In the genomic region with DNA sequence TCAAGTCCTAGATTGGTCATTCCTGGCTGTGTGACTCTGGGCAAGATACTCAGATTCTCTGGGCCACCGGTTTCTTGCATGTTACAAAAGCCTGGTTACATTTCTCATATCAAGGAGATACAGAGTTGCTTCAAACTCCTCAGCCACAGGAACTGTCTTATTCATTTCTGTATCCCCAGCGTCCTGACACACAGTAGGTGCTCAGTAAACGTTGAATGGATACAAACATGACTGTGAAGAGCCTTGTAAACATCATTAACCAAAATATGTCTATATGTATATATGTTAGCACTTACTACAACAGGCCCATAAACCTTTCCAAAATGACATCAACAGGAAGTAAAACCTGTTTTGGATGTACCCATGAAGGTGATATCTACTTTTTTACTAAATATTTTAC, we compare ENCODE assay signal across 1 cellular context.
TF ChIP-seq lines count a peak whose summit lies in the region.

No MANE protein-coding gene starts in this region.

TF ChIP-seq in HepG2, 621 proteins besides CTCF, POLR2A, EP300 and RAD21:
- no peak for TF ChIP-seq HDAC6 (IDR thresholded peaks at IDR 0.05; ENCODE audit: low read depth, low read length)
- TF ChIP-seq ZNF207 (IDR thresholded peaks at IDR 0.05; ENCODE audit: borderline replicate concordance) = no peak
- no peak for TF ChIP-seq MEF2D (CRISPR knock-in tag; IDR thresholded peaks at IDR 0.05)
- no peak for TF ChIP-seq ZNF720 (CRISPR knock-in tag; IDR thresholded peaks at IDR 0.05)
- TF ChIP-seq ZNF383 (CRISPR knock-in tag; IDR thresholded peaks at IDR 0.05; ENCODE audit: borderline replicate concordance) = no peak
- peak; percentile 31; the same call in 1 of the 2 replicates for TF ChIP-seq ZNF768 (CRISPR knock-in tag; IDR thresholded peaks at IDR 0.05)
- TF ChIP-seq ZKSCAN1 (IDR thresholded peaks at IDR 0.05; ENCODE audit: low read length) = peak; percentile 71; the same call in 1 of the 2 replicates
- no peak for TF ChIP-seq ZNF557 (CRISPR knock-in tag; IDR thresholded peaks at IDR 0.05)
- TF ChIP-seq, protein P1, sequence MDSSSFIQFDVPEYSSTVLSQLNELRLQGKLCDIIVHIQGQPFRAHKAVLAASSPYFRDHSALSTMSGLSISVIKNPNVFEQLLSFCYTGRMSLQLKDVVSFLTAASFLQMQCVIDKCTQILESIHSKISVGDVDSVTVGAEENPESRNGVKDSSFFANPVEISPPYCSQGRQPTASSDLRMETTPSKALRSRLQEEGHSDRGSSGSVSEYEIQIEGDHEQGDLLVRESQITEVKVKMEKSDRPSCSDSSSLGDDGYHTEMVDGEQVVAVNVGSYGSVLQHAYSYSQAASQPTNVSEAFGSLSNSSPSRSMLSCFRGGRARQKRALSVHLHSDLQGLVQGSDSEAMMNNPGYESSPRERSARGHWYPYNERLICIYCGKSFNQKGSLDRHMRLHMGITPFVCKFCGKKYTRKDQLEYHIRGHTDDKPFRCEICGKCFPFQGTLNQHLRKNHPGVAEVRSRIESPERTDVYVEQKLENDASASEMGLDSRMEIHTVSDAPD (CRISPR knock-in tag; IDR thresholded peaks at IDR 0.05) = no peak
- TF ChIP-seq STAG1 (CRISPR knock-in tag; IDR thresholded peaks at IDR 0.05) = no peak
- TF ChIP-seq NR2F6 (IDR thresholded peaks at IDR 0.05) = no peak
- no peak for TF ChIP-seq NR2F6 (CRISPR knock-in tag; IDR thresholded peaks at IDR 0.05)
- TF ChIP-seq, protein P2, sequence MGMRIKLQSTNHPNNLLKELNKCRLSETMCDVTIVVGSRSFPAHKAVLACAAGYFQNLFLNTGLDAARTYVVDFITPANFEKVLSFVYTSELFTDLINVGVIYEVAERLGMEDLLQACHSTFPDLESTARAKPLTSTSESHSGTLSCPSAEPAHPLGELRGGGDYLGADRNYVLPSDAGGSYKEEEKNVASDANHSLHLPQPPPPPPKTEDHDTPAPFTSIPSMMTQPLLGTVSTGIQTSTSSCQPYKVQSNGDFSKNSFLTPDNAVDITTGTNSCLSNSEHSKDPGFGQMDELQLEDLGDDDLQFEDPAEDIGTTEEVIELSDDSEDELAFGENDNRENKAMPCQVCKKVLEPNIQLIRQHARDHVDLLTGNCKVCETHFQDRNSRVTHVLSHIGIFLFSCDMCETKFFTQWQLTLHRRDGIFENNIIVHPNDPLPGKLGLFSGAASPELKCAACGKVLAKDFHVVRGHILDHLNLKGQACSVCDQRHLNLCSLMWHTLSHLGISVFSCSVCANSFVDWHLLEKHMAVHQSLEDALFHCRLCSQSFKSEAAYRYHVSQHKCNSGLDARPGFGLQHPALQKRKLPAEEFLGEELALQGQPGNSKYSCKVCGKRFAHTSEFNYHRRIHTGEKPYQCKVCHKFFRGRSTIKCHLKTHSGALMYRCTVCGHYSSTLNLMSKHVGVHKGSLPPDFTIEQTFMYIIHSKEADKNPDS (CRISPR knock-in tag; IDR thresholded peaks at IDR 0.05) = no peak
- no peak for TF ChIP-seq SUZ12 (IDR thresholded peaks at IDR 0.05; ENCODE audit: low read depth, low read length)
